ENCODE assay signal across 8 cellular contexts in the genomic region with DNA sequence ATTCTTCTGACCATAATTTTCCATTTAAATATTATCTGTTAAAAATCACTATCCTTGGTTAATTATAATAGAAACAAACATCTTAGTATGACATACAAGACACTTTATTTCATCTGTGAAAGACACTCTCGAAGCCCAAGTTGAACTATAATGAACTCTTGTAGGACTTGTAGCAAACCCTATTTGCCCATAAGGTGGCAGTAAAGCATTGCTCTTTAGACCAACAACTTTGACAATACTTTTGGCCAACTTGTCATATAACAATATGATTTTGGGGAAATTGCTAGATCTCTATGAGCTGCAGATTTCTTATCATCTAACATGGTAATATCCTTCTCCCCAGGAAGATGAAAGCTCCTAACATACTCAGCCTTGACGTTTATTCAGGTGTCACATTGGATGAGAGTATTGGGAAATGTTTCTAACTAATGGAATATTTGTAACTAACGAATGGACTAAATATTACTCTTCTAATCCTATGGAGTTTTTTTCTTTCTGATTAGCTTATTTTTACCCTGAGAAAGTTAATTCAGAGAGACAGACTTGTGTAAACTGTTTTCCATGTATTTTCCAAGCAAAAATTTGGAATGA. TPM values are rescaled to one million over a fixed set of nuclear protein-coding genes. Genes with fewer than 3 reads are reported as not detected.
DNase-seq lines count a peak whose midpoint lies in the region; ATAC-seq and TF ChIP-seq lines count a peak whose summit lies in the region.

No MANE protein-coding gene starts in this region.

- no peaks in the 10 kb centered on the region for H4K20me1 ChIP-seq in OCI-LY7 (ENCODE audit: insufficient read depth, low read length)

- H3K79me1 ChIP-seq in mesendoderm (ENCODE audit: low read length), result no peaks in the 10 kb centered on the region

- no peak overlapping the region for H2BK5ac ChIP-seq in mesendoderm (ENCODE audit: low read length)

- H3K9me3 Mint-ChIP-seq in effector memory CD8-positive, alpha-beta T cell, result no peaks in the 10 kb centered on the region

- no peak overlapping the region for H2AK5ac ChIP-seq in mesendoderm (ENCODE audit: low read length)

- no peaks in the 10 kb centered on the region for H3K4me1 Mint-ChIP-seq in effector memory CD8-positive, alpha-beta T cell (ENCODE audit: low read depth in 2 of 2)

- BruUV-seq in OCI-LY7 (replicated peaks; lab: Mats Ljungman, UMichigan), result no TSS peak

- H3K4me1 ChIP-seq in OCI-LY7 (ENCODE audit: insufficient read depth, low read length, poor library complexity, severe bottlenecking) (no peaks in the 10 kb centered on the region), mesendoderm (ENCODE audit: control insufficient read depth, low read depth, low read length) (no peaks in the 10 kb centered on the region)

- no peak overlapping the region for H3K4me3 Mint-ChIP-seq in effector memory CD8-positive, alpha-beta T cell

- no peak overlapping the region for H3K27ac ChIP-seq in OCI-LY7 (ENCODE audit: low read depth, low read length, poor library complexity, severe bottlenecking)
- no peak overlapping the region for H3K27ac ChIP-seq in mesendoderm (ENCODE audit: low read depth, low read length)

- H3K56ac ChIP-seq in mesendoderm (ENCODE audit: low read length), result no peak overlapping the region

- no peaks in the 10 kb centered on the region for H3K36me3 ChIP-seq in OCI-LY7 (ENCODE audit: insufficient read depth, low read length)
- H3K36me3 ChIP-seq in mesendoderm (ENCODE audit: control insufficient read depth, insufficient read depth, low read length), result no peaks in the 10 kb centered on the region

- no peaks in the 10 kb centered on the region for H3K36me3 Mint-ChIP-seq in effector memory CD8-positive, alpha-beta T cell (ENCODE audit: insufficient read depth)

- no CpG with 5 or more reads among the region's 3 CpGs for WGBS in mesendoderm (ENCODE audit: extremely low coverage, insufficient coverage, low lambda C conversion rate)

- H3K9me3 ChIP-seq in OCI-LY7 (ENCODE audit: low read length), result no peaks in the 10 kb centered on the region

- no peak overlapping the region for H3K27ac Mint-ChIP-seq in effector memory CD8-positive, alpha-beta T cell

- H3K4me3 ChIP-seq in OCI-LY7 (ENCODE audit: low read depth, low read length, poor library complexity, severe bottlenecking) (no peak overlapping the region), mesendoderm (ENCODE audit: low read length) (no peak overlapping the region)

- TF ChIP-seq CTCF in OCI-LY7 (conservative IDR thresholded peaks at IDR 0.05; ENCODE audit: low read length), result peak; percentile 87

- H3K4me2 ChIP-seq in OCI-LY7 (ENCODE audit: low read length) (no peak overlapping the region), mesendoderm (ENCODE audit: low read length) (no peak overlapping the region)

- no peaks in the 10 kb centered on the region for H3K9me2 ChIP-seq in OCI-LY7 (ENCODE audit: insufficient read depth, low read length)

- CTCF ChIA-PET in OCI-LY7 (lab: Charles Lee; ENCODE audit: unreplicated experiment), result no interaction called here

- no peak overlapping the region for H3K9ac ChIP-seq in mesendoderm (ENCODE audit: low read length)

- ATAC-seq in GM18909 (IDR thresholded peaks at IDR 0.05; ENCODE audit: poor library complexity, unreplicated experiment), result peak; percentile 75
- peak; percentile 41 for ATAC-seq in effector memory CD8-positive, alpha-beta T cell (replicated peaks)

- no peak overlapping the region for H3K18ac ChIP-seq in mesendoderm (ENCODE audit: low read length)

- H3K23ac ChIP-seq in mesendoderm (ENCODE audit: low read length), result no peak overlapping the region

- H4K8ac ChIP-seq in mesendoderm (ENCODE audit: low read depth, low read length), result no peak overlapping the region

- peaks cover 18 to 21% of the 10 kb centered on the region in 2 donors for H3K27me3 Mint-ChIP-seq in effector memory CD8-positive, alpha-beta T cell

- H4K5ac ChIP-seq in mesendoderm (ENCODE audit: low read length), result no peak overlapping the region

- H3K4ac ChIP-seq in mesendoderm (ENCODE audit: low read depth, low read length), result no peak overlapping the region

- H3K27me3 ChIP-seq in mesendoderm (ENCODE audit: insufficient read depth, low read length, poor library complexity), result no peaks in the 10 kb centered on the region

- H2BK120ac ChIP-seq in mesendoderm (ENCODE audit: low read depth, low read length), result no peak overlapping the region

- intact Hi-C loops in OCI-LY7 (cut with micrococcal nuclease; ENCODE audit: unreplicated experiment), result loop anchor here (1.0 to 2.0 kb wide), 3 partner anchors 195 to 552 kb away; no protein-coding TSS in a partner anchor

- no peak overlapping the region for H2AFZ ChIP-seq in OCI-LY7 (ENCODE audit: low read length)

- H3K79me2 ChIP-seq in OCI-LY7 (ENCODE audit: insufficient read depth, low read depth, low read length) (no peaks in the 10 kb centered on the region), mesendoderm (ENCODE audit: control insufficient read depth, insufficient read depth, low read length) (no peaks in the 10 kb centered on the region)

- POLR2A ChIA-PET in OCI-LY7 (lab: Charles Lee), result interaction anchor here (0.6 kb wide), 1 partner anchor 875 kb away, joined by 3 read pairs; no protein-coding TSS in a partner anchor

- H2BK15ac ChIP-seq in mesendoderm (replicated peaks; ENCODE audit: low read depth), result no peak overlapping the region

- peak; percentile 85 for DNase-seq in CD1c-positive myeloid dendritic cell (ENCODE audit: extremely low spot score)
- DNase-seq in HS-5 (ENCODE audit: low read depth), result peak; percentile 43
- DNase-seq in OCI-LY7 (ENCODE audit: low spot score), result peak; percentile 61
- no peak for DNase-seq in effector memory CD8-positive, alpha-beta T cell
- DNase-seq in mesendoderm, result peak; percentile 69
- DNase-seq in cerebellar nuclear complex (lab: John Stamatoyannopoulos, UW), result no peak
- no peak for DNase-seq in NK-92 treated with Interleukin-12 subunit alpha and Interleukin-12 subunit beta, amount 100 ng/mL, for 24 hours (lab: John Stamatoyannopoulos, UW)

RNA-seq across cellular contexts. Expression of gene SPINK14, which starts 11.0 kb away (rescaled TPM):
- total RNA-seq in OCI-LY7 (2014; rRNA removed; shearing (Covaris generic)), result not detected in 2 replicates
- not detected in 2 replicates for total RNA-seq in OCI-LY7 (2022)
- polyA plus RNA-seq in mesendoderm (2013, experiment 1 of 2), result not detected
- not detected for polyA plus RNA-seq in mesendoderm (2013, experiment 2 of 2)

RNA-seq across cellular contexts. Expression of gene SPINK6, which starts 23.5 kb away (rescaled TPM):
- total RNA-seq in OCI-LY7 (2014; rRNA removed; shearing (Covaris generic)), result not detected in 2 replicates
- not detected in 2 replicates for total RNA-seq in OCI-LY7 (2022)
- not detected for polyA plus RNA-seq in mesendoderm (2013, experiment 1 of 2)
- not detected for polyA plus RNA-seq in mesendoderm (2013, experiment 2 of 2)

RNA-seq across cellular contexts. Expression of gene MARCOL, which starts 59.0 kb away (rescaled TPM):
- total RNA-seq in OCI-LY7 (2014; rRNA removed; shearing (Covaris generic)), result not detected in 2 replicates
- total RNA-seq in OCI-LY7 (2022), result not detected in 2 replicates
- polyA plus RNA-seq in mesendoderm (2013, experiment 1 of 2), result not detected
- not detected for polyA plus RNA-seq in mesendoderm (2013, experiment 2 of 2)

Comparison
In these comparisons a context has a peak if more than half of its experiments do, and no peak if none do; other contexts are left out.
1. DNase-seq: peak in CD1c-positive myeloid dendritic cell (single experiment), HS-5 (single experiment), OCI-LY7 (single experiment) and mesendoderm (single experiment); none in effector memory CD8-positive, alpha-beta T cell (0 of 3), cerebellar nuclear complex (0 of 2) and NK-92 treated with Interleukin-12 subunit alpha and Interleukin-12 subunit beta, amount 100 ng/mL, for 24 hours (single experiment).